39 cellular contexts compared by ENCODE assay signal in the genomic region with DNA sequence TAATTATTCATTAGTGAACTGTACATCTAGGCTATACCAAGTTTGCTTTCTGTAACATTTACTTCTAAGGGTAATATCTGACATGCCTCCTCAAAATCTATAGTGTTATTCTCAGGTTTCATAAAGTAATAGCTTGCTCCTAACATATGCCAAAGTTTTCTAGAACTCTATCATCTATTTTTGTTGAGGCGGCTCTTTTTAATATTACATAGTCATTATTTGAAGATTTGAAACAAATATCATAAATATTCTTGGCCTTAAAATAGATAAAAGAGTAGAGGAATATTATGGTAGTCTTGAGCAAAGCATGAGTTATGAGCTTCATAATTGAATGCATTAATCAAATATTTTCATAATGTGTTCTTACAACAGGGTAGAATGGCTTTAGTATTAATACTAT.
"Had no signal": no experiment of that assay in that cellular context is flagged by ENCODE, and none has a peak within 500 bp of the region (broad histone marks: within the 10 kb centered on the region; RNA-seq: fewer than 3 reads in every experiment).

No MANE protein-coding gene starts in this region.

- H3K4me1 Mint-ChIP-seq: activated naive CD4-positive, alpha-beta T cell treated with anti-CD3 and anti-CD28 coated beads, Interleukin-2, amount 10 ng/mL, durations not matched to agents 7 days and 5 days; activated naive CD4-positive, alpha-beta T cell treated with anti-CD3 and anti-CD28 coated beads, Interleukin-2, amount 50 U/mL, for 24 hours; activated naive CD8-positive, alpha-beta T cell treated with anti-CD3 and anti-CD28 coated beads for 36 hours; activated naive CD8-positive, alpha-beta T cell treated with anti-CD3 and anti-CD28 coated beads, Interleukin-2, amount 10 ng/mL, durations not matched to agents 7 days and 5 days; activated naive CD8-positive, alpha-beta T cell treated with anti-CD3 and anti-CD28 coated beads, Interleukin-2, amount 50 U/mL, for 24 hours; activated T-helper 17 cell treated with anti-CD3 and anti-CD28 coated beads, Interleukin-2, amount 50 U/mL, for 72 hours; brain; central memory CD8-positive, alpha-beta T cell had no signal

- H3K9me3 ChIP-seq: adrenal gland, ascending aorta, body of pancreas, breast epithelium had no signal

- H3K27ac ChIP-seq: adrenal gland, ascending aorta, body of pancreas, brain microvascular endothelial cell, breast epithelium, cardiac muscle cell had no signal

- H3K36me3 Mint-ChIP-seq: activated naive CD4-positive, alpha-beta T cell treated with anti-CD3 and anti-CD28 coated beads, Interleukin-2, amount 10 ng/mL, durations not matched to agents 7 days and 5 days; activated naive CD4-positive, alpha-beta T cell treated with anti-CD3 and anti-CD28 coated beads, Interleukin-2, amount 50 U/mL, for 24 hours; activated naive CD4-positive, alpha-beta T cell treated with anti-CD3 and anti-CD28 coated beads, Interleukin-2, amount 50 U/mL, for 72 hours; activated naive CD8-positive, alpha-beta T cell; activated naive CD8-positive, alpha-beta T cell treated with anti-CD3 and anti-CD28 coated beads for 36 hours; activated naive CD8-positive, alpha-beta T cell treated with anti-CD3 and anti-CD28 coated beads, Interleukin-2, amount 10 ng/mL, durations not matched to agents 7 days and 5 days; brain had no signal

- H3K9me3 Mint-ChIP-seq: activated naive CD4-positive, alpha-beta T cell treated with anti-CD3 and anti-CD28 coated beads, Interleukin-2, amount 50 U/mL, for 24 hours; activated naive CD8-positive, alpha-beta T cell treated with anti-CD3 and anti-CD28 coated beads, Interleukin-2, amount 50 U/mL, for 24 hours; activated T-cell treated with anti-CD3 and anti-CD28 coated beads, Interleukin-2, amount 50 U/mL, for 4 hours; brain had no signal

- DNase-seq: activated effector memory CD4-positive, alpha-beta T cell treated with anti-CD3 and anti-CD28 coated beads, Interleukin-2, amount 50 U/mL, for 16 hours; activated effector memory CD4-positive, alpha-beta T cell treated with Interleukin-2 at 50 U/mL for 16 hours; activated gamma-delta T cell; activated gamma-delta T cell treated with Interleukin-2 at 50 U/mL for 16 hours; activated naive CD4-positive, alpha-beta T cell; activated naive CD4-positive, alpha-beta T cell treated with anti-CD3 and anti-CD28 coated beads for 36 hours; activated naive CD4-positive, alpha-beta T cell treated with anti-CD3 and anti-CD28 coated beads, Interleukin-2, amount 10 ng/mL, durations not matched to agents 7 days and 5 days; activated naive CD4-positive, alpha-beta T cell treated with anti-CD3 and anti-CD28 coated beads, Interleukin-2, amount 50 U/mL, for 16 hours; activated naive CD4-positive, alpha-beta T cell treated with Interleukin-2 at 50 U/mL for 16 hours; activated naive CD8-positive, alpha-beta T cell treated with anti-CD3 and anti-CD28 coated beads for 36 hours; activated naive CD8-positive, alpha-beta T cell treated with anti-CD3 and anti-CD28 coated beads, Interleukin-2, amount 10 ng/mL, durations not matched to agents 7 days and 5 days; activated naive CD8-positive, alpha-beta T cell treated with anti-CD3 and anti-CD28 coated beads, Interleukin-2, amount 50 U/mL, for 24 hours; activated T-cell treated with anti-CD3 and anti-CD28 coated beads, Interleukin-2, amount 50 U/mL, for 24 hours; activated T-cell treated with anti-CD3 and anti-CD28 coated beads, Interleukin-2, amount 50 U/mL, for 4 hours; activated T-cell treated with anti-CD3 and anti-CD28 coated beads, Interleukin-2, amount 50 U/mL, for 48 hours; activated T-cell treated with anti-CD3 and anti-CD28 coated beads, Interleukin-2, amount 50 U/mL, for 72 hours; adrenal gland; amniotic stem cell; amygdala; anterior cingulate cortex; aorta; body of pancreas; brain microvascular endothelial cell; caudate nucleus; central memory CD4-positive, alpha-beta T cell; cerebellar nuclear complex had no signal

- H3K4me3 Mint-ChIP-seq: activated naive CD4-positive, alpha-beta T cell treated with anti-CD3 and anti-CD28 coated beads for 36 hours; activated naive CD4-positive, alpha-beta T cell treated with anti-CD3 and anti-CD28 coated beads, Interleukin-2, amount 10 ng/mL, durations not matched to agents 7 days and 5 days; activated naive CD4-positive, alpha-beta T cell treated with anti-CD3 and anti-CD28 coated beads, Interleukin-2, amount 50 U/mL, for 24 hours; activated naive CD8-positive, alpha-beta T cell; activated naive CD8-positive, alpha-beta T cell treated with anti-CD3 and anti-CD28 coated beads for 36 hours; activated naive CD8-positive, alpha-beta T cell treated with anti-CD3 and anti-CD28 coated beads, Interleukin-2, amount 10 ng/mL, durations not matched to agents 7 days and 5 days; activated naive CD8-positive, alpha-beta T cell treated with anti-CD3 and anti-CD28 coated beads, Interleukin-2, amount 50 U/mL, for 24 hours; activated T-cell treated with anti-CD3 and anti-CD28 coated beads, Interleukin-2, amount 50 U/mL, for 24 hours; activated T-cell treated with anti-CD3 and anti-CD28 coated beads, Interleukin-2, amount 50 U/mL, for 4 hours; activated T-cell treated with anti-CD3 and anti-CD28 coated beads, Interleukin-2, amount 50 U/mL, for 72 hours; activated T-helper 1 cell treated with anti-CD3 and anti-CD28 coated beads, Interleukin-12 subunit alpha, Interleukin-12 subunit beta, Interleukin-2, Interleukin-4 antibody, amounts not matched to agents 30 ng/mL and 10 ng/mL and 1 ng/mL, durations not matched to agents 14 hours and 24 hours and 36 hours; activated T-helper 17 cell treated with anti-CD3 and anti-CD28 coated beads, Interleukin-2, amount 50 U/mL, for 72 hours; brain; central memory CD8-positive, alpha-beta T cell had no signal

- H3K4me1 ChIP-seq: adrenal gland, ascending aorta, body of pancreas, breast epithelium had no signal

- H3K27ac Mint-ChIP-seq: activated naive CD4-positive, alpha-beta T cell treated with anti-CD3 and anti-CD28 coated beads for 36 hours; activated naive CD4-positive, alpha-beta T cell treated with anti-CD3 and anti-CD28 coated beads, Interleukin-2, amount 10 ng/mL, durations not matched to agents 7 days and 5 days; activated naive CD4-positive, alpha-beta T cell treated with anti-CD3 and anti-CD28 coated beads, Interleukin-2, amount 50 U/mL, for 24 hours; activated naive CD4-positive, alpha-beta T cell treated with anti-CD3 and anti-CD28 coated beads, Interleukin-2, amount 50 U/mL, for 72 hours; activated naive CD8-positive, alpha-beta T cell; activated naive CD8-positive, alpha-beta T cell treated with anti-CD3 and anti-CD28 coated beads for 36 hours; activated naive CD8-positive, alpha-beta T cell treated with anti-CD3 and anti-CD28 coated beads, Interleukin-2, amount 10 ng/mL, durations not matched to agents 7 days and 5 days; activated naive CD8-positive, alpha-beta T cell treated with anti-CD3 and anti-CD28 coated beads, Interleukin-2, amount 50 U/mL, for 24 hours; activated T-cell treated with anti-CD3 and anti-CD28 coated beads, Interleukin-2, amount 50 U/mL, for 24 hours; activated T-cell treated with anti-CD3 and anti-CD28 coated beads, Interleukin-2, amount 50 U/mL, for 72 hours; activated T-helper 1 cell treated with anti-CD3 and anti-CD28 coated beads, Interleukin-12 subunit alpha, Interleukin-12 subunit beta, Interleukin-2, Interleukin-4 antibody, amounts not matched to agents 30 ng/mL and 10 ng/mL and 1 ng/mL, durations not matched to agents 14 hours and 24 hours and 36 hours; activated T-helper 17 cell treated with anti-CD3 and anti-CD28 coated beads, Interleukin-2, amount 50 U/mL, for 72 hours; activated T-helper 2 cell treated with anti-CD3 and anti-CD28 coated beads, Interferon-gamma antibody, Interleukin-2, Interleukin-4, amounts not matched to agents 10 μg/mL and 5 μg/mL and 100 μg/mL, durations not matched to agents 14 hours and 24 hours and 36 hours; brain had no signal

- H3K4me3 ChIP-seq: adrenal gland, ascending aorta, body of pancreas, breast epithelium, cardiac muscle cell had no signal

- H3K27me3 ChIP-seq: adrenal gland, ascending aorta, body of pancreas, brain microvascular endothelial cell, breast epithelium, cardiac muscle cell had no signal

- H3K27me3 Mint-ChIP-seq: activated naive CD4-positive, alpha-beta T cell treated with anti-CD3 and anti-CD28 coated beads, Interleukin-2, amount 10 ng/mL, durations not matched to agents 7 days and 5 days; activated naive CD4-positive, alpha-beta T cell treated with anti-CD3 and anti-CD28 coated beads, Interleukin-2, amount 50 U/mL, for 24 hours; activated naive CD8-positive, alpha-beta T cell; activated naive CD8-positive, alpha-beta T cell treated with anti-CD3 and anti-CD28 coated beads for 36 hours; activated naive CD8-positive, alpha-beta T cell treated with anti-CD3 and anti-CD28 coated beads, Interleukin-2, amount 10 ng/mL, durations not matched to agents 7 days and 5 days; activated naive CD8-positive, alpha-beta T cell treated with anti-CD3 and anti-CD28 coated beads, Interleukin-2, amount 50 U/mL, for 24 hours; activated T-cell treated with anti-CD3 and anti-CD28 coated beads, Interleukin-2, amount 50 U/mL, for 24 hours; activated T-helper 17 cell treated with anti-CD3 and anti-CD28 coated beads, Interleukin-2, amount 50 U/mL, for 72 hours; brain; central memory CD8-positive, alpha-beta T cell had no signal

- ATAC-seq: activated naive CD4-positive, alpha-beta T cell treated with anti-CD3 and anti-CD28 coated beads, Interleukin-2, amount 50 U/mL, for 72 hours; activated naive CD8-positive, alpha-beta T cell treated with anti-CD3 and anti-CD28 coated beads, Interleukin-2, amount 50 U/mL, for 24 hours; activated T-cell treated with anti-CD3 and anti-CD28 coated beads, Interleukin-2, amount 50 U/mL, for 4 hours; activated T-cell treated with anti-CD3 and anti-CD28 coated beads, Interleukin-2, amount 50 U/mL, for 72 hours; activated T-helper 17 cell treated with anti-CD3 and anti-CD28 coated beads, Interleukin-2, amount 50 U/mL, for 72 hours; body of pancreas had no signal

- H3K36me3 ChIP-seq: adrenal gland, ascending aorta, brain microvascular endothelial cell, breast epithelium, cardiac muscle cell had no signal

- FAIRE-seq: astrocyte, bronchial epithelial cell had no signal
